Comparison of ENCODE assay signal across 1 cellular context in the genomic region with DNA sequence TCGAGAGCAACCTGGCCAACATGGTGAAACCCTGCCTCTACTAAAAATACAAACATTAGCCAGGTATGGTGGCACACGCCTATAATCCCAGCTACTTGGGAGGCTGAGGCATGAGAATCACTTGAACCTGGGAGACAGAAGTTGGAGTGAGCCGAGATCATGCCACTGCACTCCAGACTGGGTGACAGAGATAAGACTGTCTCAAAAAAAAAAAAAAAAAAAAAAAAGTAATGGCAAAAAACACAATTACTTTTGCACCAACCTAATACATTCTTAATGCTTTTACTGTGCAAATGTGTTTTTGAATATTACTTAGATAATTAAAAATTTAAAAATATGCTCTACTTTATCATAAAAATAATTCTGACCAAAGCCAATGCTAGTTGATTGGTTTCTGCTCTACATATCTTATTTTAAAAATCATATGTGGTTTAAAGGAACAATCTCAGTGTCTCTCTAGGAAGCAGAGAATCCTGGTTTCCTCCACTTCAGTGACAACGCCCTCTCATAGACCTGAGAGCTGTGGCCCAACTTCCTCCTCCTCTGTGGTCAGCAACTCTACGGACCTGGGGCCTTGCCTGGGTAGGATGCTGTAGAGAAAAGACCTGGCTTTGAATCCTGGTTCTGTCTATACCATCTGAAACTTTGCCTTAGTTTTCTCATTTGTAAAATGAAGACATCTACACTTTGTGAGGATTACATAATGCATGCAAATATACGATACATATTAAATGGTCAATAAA.
TF ChIP-seq lines count a peak whose summit lies in the region.

No MANE protein-coding gene starts in this region.

TF ChIP-seq in K562, 482 proteins besides CTCF, POLR2A, EP300 and RAD21:
- TF ChIP-seq, protein P1, sequence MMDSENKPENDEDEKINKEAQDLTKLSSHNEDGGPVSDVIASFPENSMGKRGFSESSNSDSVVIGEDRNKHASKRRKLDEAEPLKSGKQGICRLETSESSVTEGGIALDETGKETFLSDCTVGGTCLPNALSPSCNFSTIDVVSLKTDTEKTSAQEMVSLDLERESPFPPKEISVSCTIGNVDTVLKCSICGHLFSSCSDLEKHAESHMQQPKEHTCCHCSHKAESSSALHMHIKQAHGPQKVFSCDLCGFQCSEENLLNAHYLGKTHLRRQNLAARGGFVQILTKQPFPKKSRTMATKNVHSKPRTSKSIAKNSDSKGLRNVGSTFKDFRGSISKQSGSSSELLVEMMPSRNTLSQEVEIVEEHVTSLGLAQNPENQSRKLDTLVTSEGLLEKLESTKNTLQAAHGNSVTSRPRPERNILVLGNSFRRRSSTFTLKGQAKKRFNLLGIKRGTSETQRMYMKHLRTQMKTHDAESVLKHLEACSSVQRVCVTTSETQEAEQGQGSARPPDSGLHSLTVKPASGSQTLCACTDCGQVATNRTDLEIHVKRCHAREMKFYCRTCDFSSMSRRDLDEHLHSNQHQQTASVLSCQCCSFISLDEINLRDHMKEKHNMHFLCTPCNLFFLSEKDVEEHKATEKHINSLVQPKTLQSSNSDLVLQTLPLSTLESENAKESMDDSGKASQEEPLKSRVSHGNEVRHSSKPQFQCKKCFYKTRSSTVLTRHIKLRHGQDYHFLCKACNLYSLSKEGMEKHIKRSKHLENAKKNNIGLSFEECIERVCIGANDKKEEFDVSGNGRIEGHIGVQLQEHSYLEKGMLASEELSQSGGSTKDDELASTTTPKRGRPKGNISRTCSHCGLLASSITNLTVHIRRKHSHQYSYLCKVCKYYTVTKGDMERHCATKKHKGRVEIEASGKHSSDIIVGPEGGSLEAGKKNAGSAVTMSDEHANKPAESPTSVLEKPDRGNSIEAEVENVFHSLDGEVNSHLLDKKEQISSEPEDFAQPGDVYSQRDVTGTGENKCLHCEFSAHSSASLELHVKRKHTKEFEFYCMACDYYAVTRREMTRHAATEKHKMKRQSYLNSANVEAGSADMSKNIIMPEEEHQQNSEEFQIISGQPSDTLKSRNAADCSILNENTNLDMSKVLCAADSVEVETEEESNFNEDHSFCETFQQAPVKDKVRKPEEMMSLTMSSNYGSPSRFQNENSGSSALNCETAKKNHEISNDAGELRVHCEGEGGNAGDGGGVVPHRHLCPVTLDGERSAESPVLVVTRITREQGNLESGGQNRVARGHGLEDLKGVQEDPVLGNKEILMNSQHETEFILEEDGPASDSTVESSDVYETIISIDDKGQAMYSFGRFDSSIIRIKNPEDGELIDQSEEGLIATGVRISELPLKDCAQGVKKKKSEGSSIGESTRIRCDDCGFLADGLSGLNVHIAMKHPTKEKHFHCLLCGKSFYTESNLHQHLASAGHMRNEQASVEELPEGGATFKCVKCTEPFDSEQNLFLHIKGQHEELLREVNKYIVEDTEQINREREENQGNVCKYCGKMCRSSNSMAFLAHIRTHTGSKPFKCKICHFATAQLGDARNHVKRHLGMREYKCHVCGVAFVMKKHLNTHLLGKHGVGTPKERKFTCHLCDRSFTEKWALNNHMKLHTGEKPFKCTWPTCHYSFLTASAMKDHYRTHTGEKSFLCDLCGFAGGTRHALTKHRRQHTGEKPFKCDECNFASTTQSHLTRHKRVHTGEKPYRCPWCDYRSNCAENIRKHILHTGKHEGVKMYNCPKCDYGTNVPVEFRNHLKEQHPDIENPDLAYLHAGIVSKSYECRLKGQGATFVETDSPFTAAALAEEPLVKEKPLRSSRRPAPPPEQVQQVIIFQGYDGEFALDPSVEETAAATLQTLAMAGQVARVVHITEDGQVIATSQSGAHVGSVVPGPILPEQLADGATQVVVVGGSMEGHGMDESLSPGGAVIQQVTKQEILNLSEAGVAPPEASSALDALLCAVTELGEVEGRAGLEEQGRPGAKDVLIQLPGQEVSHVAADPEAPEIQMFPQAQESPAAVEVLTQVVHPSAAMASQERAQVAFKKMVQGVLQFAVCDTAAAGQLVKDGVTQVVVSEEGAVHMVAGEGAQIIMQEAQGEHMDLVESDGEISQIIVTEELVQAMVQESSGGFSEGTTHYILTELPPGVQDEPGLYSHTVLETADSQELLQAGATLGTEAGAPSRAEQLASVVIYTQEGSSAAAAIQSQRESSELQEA (IDR thresholded peaks at IDR 0.05; ENCODE audit: low read depth) = no peak
- TF ChIP-seq SNRNP70 (optimal IDR thresholded peaks at IDR 0.05; ENCODE audit: low read depth, low read length) (no peak), ZNF384 (IDR thresholded peaks at IDR 0.05; ENCODE audit: low read depth, low read length) (peak; percentile 69), ZNF3 (CRISPR knock-in tag; IDR thresholded peaks at IDR 0.05) (no peak), GABPB2 (CRISPR knock-in tag; conservative IDR thresholded peaks at IDR 0.05) (no peak), ZNF586 (CRISPR knock-in tag; conservative IDR thresholded peaks at IDR 0.05) (no peak), RCOR1 (IDR thresholded peaks at IDR 0.05; ENCODE audit: borderline replicate concordance in 1 of 2, low read depth in 2 of 2, low read length in 2 of 2) (peak in 1 of 2 experiments; percentile 14; a peak in 1 of 4 replicates), ZNF695 (CRISPR knock-in tag; IDR thresholded peaks at IDR 0.05) (no peak), CBFA2T3 (IDR thresholded peaks at IDR 0.05) (peak; percentile 60), SRSF3 (IDR thresholded peaks at IDR 0.05; ENCODE audit: insufficient read depth, low read length) (no peak), TAL1 (IDR thresholded peaks at IDR 0.05) (peak; percentile 19; the same call in 1 of the 2 replicates), ZC3H11A (IDR thresholded peaks at IDR 0.05; ENCODE audit: low read depth, low read length) (no peak), NUFIP1 (IDR thresholded peaks at IDR 0.05; ENCODE audit: partially characterized antibody) (no peak)
- TF ChIP-seq, protein P2, sequence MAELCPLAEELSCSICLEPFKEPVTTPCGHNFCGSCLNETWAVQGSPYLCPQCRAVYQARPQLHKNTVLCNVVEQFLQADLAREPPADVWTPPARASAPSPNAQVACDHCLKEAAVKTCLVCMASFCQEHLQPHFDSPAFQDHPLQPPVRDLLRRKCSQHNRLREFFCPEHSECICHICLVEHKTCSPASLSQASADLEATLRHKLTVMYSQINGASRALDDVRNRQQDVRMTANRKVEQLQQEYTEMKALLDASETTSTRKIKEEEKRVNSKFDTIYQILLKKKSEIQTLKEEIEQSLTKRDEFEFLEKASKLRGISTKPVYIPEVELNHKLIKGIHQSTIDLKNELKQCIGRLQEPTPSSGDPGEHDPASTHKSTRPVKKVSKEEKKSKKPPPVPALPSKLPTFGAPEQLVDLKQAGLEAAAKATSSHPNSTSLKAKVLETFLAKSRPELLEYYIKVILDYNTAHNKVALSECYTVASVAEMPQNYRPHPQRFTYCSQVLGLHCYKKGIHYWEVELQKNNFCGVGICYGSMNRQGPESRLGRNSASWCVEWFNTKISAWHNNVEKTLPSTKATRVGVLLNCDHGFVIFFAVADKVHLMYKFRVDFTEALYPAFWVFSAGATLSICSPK (IDR thresholded peaks at IDR 0.05; ENCODE audit: borderline replicate concordance) = no peak
- TF ChIP-seq, protein P3, sequence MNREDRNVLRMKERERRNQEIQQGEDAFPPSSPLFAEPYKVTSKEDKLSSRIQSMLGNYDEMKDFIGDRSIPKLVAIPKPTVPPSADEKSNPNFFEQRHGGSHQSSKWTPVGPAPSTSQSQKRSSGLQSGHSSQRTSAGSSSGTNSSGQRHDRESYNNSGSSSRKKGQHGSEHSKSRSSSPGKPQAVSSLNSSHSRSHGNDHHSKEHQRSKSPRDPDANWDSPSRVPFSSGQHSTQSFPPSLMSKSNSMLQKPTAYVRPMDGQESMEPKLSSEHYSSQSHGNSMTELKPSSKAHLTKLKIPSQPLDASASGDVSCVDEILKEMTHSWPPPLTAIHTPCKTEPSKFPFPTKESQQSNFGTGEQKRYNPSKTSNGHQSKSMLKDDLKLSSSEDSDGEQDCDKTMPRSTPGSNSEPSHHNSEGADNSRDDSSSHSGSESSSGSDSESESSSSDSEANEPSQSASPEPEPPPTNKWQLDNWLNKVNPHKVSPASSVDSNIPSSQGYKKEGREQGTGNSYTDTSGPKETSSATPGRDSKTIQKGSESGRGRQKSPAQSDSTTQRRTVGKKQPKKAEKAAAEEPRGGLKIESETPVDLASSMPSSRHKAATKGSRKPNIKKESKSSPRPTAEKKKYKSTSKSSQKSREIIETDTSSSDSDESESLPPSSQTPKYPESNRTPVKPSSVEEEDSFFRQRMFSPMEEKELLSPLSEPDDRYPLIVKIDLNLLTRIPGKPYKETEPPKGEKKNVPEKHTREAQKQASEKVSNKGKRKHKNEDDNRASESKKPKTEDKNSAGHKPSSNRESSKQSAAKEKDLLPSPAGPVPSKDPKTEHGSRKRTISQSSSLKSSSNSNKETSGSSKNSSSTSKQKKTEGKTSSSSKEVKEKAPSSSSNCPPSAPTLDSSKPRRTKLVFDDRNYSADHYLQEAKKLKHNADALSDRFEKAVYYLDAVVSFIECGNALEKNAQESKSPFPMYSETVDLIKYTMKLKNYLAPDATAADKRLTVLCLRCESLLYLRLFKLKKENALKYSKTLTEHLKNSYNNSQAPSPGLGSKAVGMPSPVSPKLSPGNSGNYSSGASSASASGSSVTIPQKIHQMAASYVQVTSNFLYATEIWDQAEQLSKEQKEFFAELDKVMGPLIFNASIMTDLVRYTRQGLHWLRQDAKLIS (CRISPR knock-in tag; IDR thresholded peaks at IDR 0.05) = no peak
